In genomic region chr15:77862651-77863104, GRCh38 we compare ENCODE assay signal across 1 cellular context.
TF ChIP-seq lines count a peak whose summit lies in the region.

No MANE protein-coding gene starts in this region.

TF ChIP-seq in HEK293, 187 proteins besides CTCF, POLR2A, EP300 and RAD21 (continued from another document):
- TF ChIP-seq ZBTB11 (tag by site-specific recombination; conservative IDR thresholded peaks at IDR 0.05; ENCODE audit: low read depth) (no peak), ZNF518A (tag by site-specific recombination; conservative IDR thresholded peaks at IDR 0.05; ENCODE audit: low read depth) (no peak), SCRT2 (tag by site-specific recombination; IDR thresholded peaks at IDR 0.05) (no peak), PRDM1 (tag by site-specific recombination; IDR thresholded peaks at IDR 0.05) (no peak), PRDM4 (tag by site-specific recombination; IDR thresholded peaks at IDR 0.05) (no peak), ZBTB6 (tag by site-specific recombination; IDR thresholded peaks at IDR 0.05) (no peak), ZBTB49 (tag by site-specific recombination; IDR thresholded peaks at IDR 0.05; ENCODE audit: low read depth) (no peak), ZIC2 (tag by site-specific recombination; IDR thresholded peaks at IDR 0.05) (peak; percentile 90)
